In the genomic region with DNA sequence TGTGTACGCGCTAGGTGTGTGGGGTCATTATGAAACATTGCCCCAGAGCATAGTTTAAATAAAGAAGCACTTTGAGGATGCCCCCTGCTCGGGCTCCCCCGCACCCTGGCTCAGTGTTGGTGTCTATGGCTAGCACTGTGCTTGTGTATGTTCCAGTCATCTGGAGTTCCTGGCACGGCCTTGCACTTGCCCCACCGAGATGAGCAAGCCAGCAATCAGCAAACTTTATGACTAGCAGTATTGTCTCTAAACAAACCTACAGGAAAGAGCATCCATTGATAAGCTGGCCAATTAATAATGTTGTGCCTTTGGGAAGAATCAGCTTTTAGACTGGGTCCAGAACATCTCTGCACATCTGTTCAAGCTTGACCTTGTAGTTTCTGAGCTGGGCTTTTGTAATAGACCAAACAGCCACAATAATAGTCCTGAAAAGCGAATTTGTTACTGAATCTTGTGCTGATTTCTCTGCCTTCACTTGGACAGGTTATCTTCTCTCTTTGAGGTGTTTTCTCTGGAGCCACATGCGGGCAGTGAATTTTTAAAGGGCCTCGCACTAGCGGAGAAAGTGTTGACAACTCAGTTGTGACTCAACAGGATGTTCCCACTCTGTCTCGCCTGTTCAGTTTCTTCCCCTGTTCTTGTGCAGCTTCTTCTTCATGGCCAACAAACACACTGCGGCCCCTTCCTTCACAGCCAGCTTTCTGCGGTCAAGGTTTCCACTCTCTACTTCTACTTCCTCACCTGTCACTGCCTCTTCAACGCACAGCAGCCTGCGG, we compare ENCODE assay signal across 9 cellular contexts. TPM values are rescaled to one million over a fixed set of nuclear protein-coding genes. Genes with fewer than 3 reads are reported as not detected.
DNase-seq lines count a peak whose midpoint lies in the region; ATAC-seq and TF ChIP-seq lines count a peak whose summit lies in the region.
"Had no signal": no experiment of that assay in that cellular context is flagged by ENCODE, and none has a peak within 500 bp of the region (broad histone marks: within the 10 kb centered on the region; RNA-seq: fewer than 3 reads in every experiment).

No MANE protein-coding gene starts in this region.

- H3K9ac ChIP-seq in parathyroid adenoma: no peak overlapping the region

- TF ChIP-seq CTCF in parathyroid adenoma (IDR thresholded peaks at IDR 0.05) (no peak), BE2C (IDR thresholded peaks at IDR 0.05; ENCODE audit: low read depth, low read length) (no peak)

- WGBS in right cardiac atrium: 56% methylated on average over 15 of the region's 15 CpGs

- ATAC-seq in right cardiac atrium (peak in 1 of 2 donors; percentile 9), HG02678 (IDR thresholded peaks at IDR 0.05; ENCODE audit: unreplicated experiment) (no peak)

- H3K27ac ChIP-seq in right cardiac atrium (ENCODE audit: low read length): peak overlapping the region; percentile 71
- no peak overlapping the region for H3K27ac ChIP-seq in parathyroid adenoma

- H3K36me3 ChIP-seq in parathyroid adenoma (ENCODE audit: control insufficient read depth, insufficient read depth, low read length) (no peaks in the 10 kb centered on the region), BE2C (no peaks in the 10 kb centered on the region)

- intact Hi-C loops in right cardiac atrium (cut with DNase I): loop anchor here in 1 of 4 donors (10.0 kb wide), 1 partner anchor 70 kb away; no protein-coding TSS in a partner anchor

- H3K4me1 ChIP-seq in right cardiac atrium (ENCODE audit: control insufficient read depth, insufficient read depth, low read length): peaks cover 3% of the 10 kb centered on the region
- H3K4me1 ChIP-seq in parathyroid adenoma: no peaks in the 10 kb centered on the region
- no peaks in the 10 kb centered on the region for H3K4me1 ChIP-seq in BE2C

- peak overlapping the region; percentile 57 for H3K4me3 ChIP-seq in right cardiac atrium (ENCODE audit: low read length)
- no peak overlapping the region for H3K4me3 ChIP-seq in parathyroid adenoma (ENCODE audit: low read depth, low read length)
- H3K4me3 ChIP-seq in BE2C (ENCODE audit: low read depth, low read length): no peak overlapping the region

- H3K9me3 ChIP-seq in right cardiac atrium (ENCODE audit: control insufficient read depth, low read length): no peaks in the 10 kb centered on the region
- H3K9me3 ChIP-seq in parathyroid adenoma (ENCODE audit: control insufficient read depth, low read length): no peaks in the 10 kb centered on the region
- no peaks in the 10 kb centered on the region for H3K9me3 ChIP-seq in BE2C

- no peaks in the 10 kb centered on the region for H3K79me2 ChIP-seq in parathyroid adenoma

- DNase-seq in C1 segment of cervical spinal cord (lab: John Stamatoyannopoulos, UW) (peak in 9 of 14 donors; percentile 33 to 74 (median 55)), anterior cingulate cortex (lab: John Stamatoyannopoulos, UW) (peak in 46 of 58 donors; percentile 0 to 82 (median 46)), right cardiac atrium (peak in 2 of 3 donors; percentile 11 to 55), germinal center (ENCODE audit: low spot score) (no peak), BE2C (no peak)
- DNase-seq in activated effector memory CD4-positive, alpha-beta T cell treated with Interleukin-2 at 50 U/mL for 16 hours: no peak

- H2AFZ ChIP-seq in parathyroid adenoma: peak overlapping the region; percentile 84

- no peak overlapping the region for H3K4me2 ChIP-seq in parathyroid adenoma (ENCODE audit: low read length)

- H3K27me3 ChIP-seq in right cardiac atrium (ENCODE audit: control insufficient read depth, insufficient read depth): no peaks in the 10 kb centered on the region
- no peaks in the 10 kb centered on the region for H3K27me3 ChIP-seq in parathyroid adenoma (ENCODE audit: control insufficient read depth, insufficient read depth, low read length)
- peaks cover 8% of the 10 kb centered on the region for H3K27me3 ChIP-seq in BE2C

RNA-seq across cellular contexts. Expression of a gene that starts 0.9 kb away (rescaled TPM):
- total RNA-seq in right cardiac atrium: 10 to 100 TPM in 2 of 4 donors, 1 to 10 TPM in 2; 6.2 to 12.9 (median 10.1) TPM
- 6.3 TPM for polyA plus RNA-seq in right cardiac atrium
- 0.46 TPM for polyA plus RNA-seq in BE2C (2012; ENCODE audit: insufficient read depth, insufficient read length, low read depth)
- total RNA-seq: NCI-H460 had no signal

Comparison
In these comparisons a context has a peak if more than half of its experiments do, and no peak if none do; other contexts are left out.
1. DNase-seq: peak in C1 segment of cervical spinal cord (9 of 14), anterior cingulate cortex (46 of 58) and right cardiac atrium (2 of 3); none in germinal center (single experiment), activated effector memory CD4-positive, alpha-beta T cell treated with Interleukin-2 at 50 U/mL for 16 hours (single experiment) and BE2C (single experiment).